ENCODE assay signal across 8 cellular contexts in the genomic region with DNA sequence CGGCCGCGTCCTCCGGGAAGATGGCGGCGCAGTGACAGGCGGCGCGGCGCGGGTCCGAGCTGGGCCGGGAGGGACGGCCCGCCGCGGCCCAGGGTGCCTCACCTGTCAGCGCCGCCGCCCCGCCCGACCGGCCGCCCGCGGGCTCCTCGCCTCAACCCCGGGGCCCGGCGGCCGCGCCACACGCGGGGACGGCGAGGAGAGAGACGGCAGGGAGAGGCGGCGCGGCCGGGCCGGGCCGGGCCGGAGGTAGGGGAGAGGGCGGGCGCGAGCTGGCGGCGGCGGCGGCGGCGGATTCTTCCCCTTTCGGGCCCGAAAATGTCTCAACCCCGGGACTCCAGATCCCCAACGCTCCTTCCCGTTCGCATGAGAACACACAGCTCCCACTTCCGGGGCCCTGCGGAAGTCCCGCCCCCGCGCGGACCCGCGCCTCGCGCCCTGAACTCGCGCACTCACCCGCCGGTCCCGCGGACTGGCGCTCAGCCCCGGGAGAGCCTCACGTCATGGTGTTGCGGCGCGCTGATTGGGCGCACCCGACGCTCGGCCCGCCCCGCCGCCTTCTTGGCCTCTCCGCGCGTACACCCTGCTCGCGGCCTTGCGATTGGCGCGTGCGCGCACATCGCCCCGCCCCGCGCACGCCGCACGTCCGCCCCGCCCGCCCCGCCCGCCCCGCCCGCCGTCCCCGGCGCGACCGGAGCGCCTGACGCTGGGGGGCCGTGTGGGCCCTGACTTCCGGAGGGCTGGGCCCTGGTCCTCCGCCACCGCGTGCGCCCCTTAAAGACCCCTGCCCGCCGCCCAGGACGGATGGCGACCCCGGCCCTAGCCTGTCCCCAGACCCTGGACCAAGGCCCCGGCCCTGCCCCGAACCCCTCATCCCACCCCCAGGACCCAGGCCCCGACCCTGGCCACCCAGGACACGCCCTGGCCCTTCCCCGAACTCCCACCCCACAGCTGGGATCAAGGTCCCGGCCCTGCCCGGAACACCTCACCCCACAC. TPM values are rescaled to one million over a fixed set of nuclear protein-coding genes. Genes with fewer than 3 reads are reported as not detected.
A peak's percentile ranks its signal among the peaks of the same experiment; 100 is the strongest.
DNase-seq lines count a peak whose midpoint lies in the region; ATAC-seq, FAIRE-seq and TF ChIP-seq lines count a peak whose summit lies in the region.

A gene (minus strand): TSS at position 380 of the 993 bp plus-strand sequence. CDS start 45,984 bp downstream, outside the sequence.

- H2AFZ ChIP-seq in HepG2 (ENCODE audit: low read length): no peak within 1 kb of the TSS

- peak within 1 kb of the TSS; percentile 94 to 97 (median 96) for H3K27ac Mint-ChIP-seq in CD4-positive, CD25-positive, alpha-beta regulatory T cell

- H3K4me1 ChIP-seq in CD4-positive, CD25-positive, alpha-beta regulatory T cell (ENCODE audit: control insufficient read depth, insufficient read depth, low read length, poor library complexity, severe bottlenecking): peaks cover 29% of the 10 kb centered on the region
- peaks cover 71% of the 10 kb centered on the region for H3K4me1 ChIP-seq in HepG2 (ENCODE audit: insufficient read depth, low read length)

- no peak for TF ChIP-seq EP300 in HepG2 (IDR thresholded peaks at IDR 0.05; ENCODE audit: low read depth in 2 of 2, low read length in 2 of 2)
- TF ChIP-seq EP300 in HepG2 (CRISPR knock-in tag; IDR thresholded peaks at IDR 0.05; ENCODE audit: borderline replicate concordance): no peak

- peak within 1 kb of the TSS; percentile 88 for H3K9ac ChIP-seq in HepG2 (ENCODE audit: insufficient read depth, low read depth, low read length)

- peak; percentile 58 to 61 for TF ChIP-seq POLR2A in HepG2 (IDR thresholded peaks at IDR 0.05; ENCODE audit: insufficient read depth in 1 of 2, low read depth in 2 of 2, low read length in 2 of 2)

- peaks cover 40% of the 10 kb centered on the region for H4K20me1 ChIP-seq in HepG2 (ENCODE audit: insufficient read depth, low read length)

- H3K4me3 ChIP-seq in CD4-positive, CD25-positive, alpha-beta regulatory T cell (ENCODE audit: low read depth, low read length): peak within 1 kb of the TSS; percentile 92
- H3K4me3 ChIP-seq in HepG2 (replicated peaks in 1 of 3; ENCODE audit: insufficient read depth in 1 of 3, low read depth in 2 of 3, low read length in 3 of 3): peak within 1 kb of the TSS; percentile 83 to 88 (median 88)

- H3K4me2 ChIP-seq in HepG2 (ENCODE audit: low read depth, low read length): peak within 1 kb of the TSS; percentile 82

- H3K4me3 Mint-ChIP-seq in CD4-positive, CD25-positive, alpha-beta regulatory T cell: peak within 1 kb of the TSS; percentile 93 to 99 (median 95)

- H3K4me1 Mint-ChIP-seq in CD4-positive, CD25-positive, alpha-beta regulatory T cell: peaks cover 20 to 43% (median 30%) of the 10 kb centered on the region in 4 donors

- WGBS in HepG2 (ENCODE audit: low lambda C conversion rate): 3% methylated on average over 8 of the region's 137 CpGs

- H3K9me3 Mint-ChIP-seq in CD4-positive, CD25-positive, alpha-beta regulatory T cell: no peaks in the 10 kb centered on the region

- POLR2A ChIA-PET in HepG2 (lab: Yijun Ruan, JAX): interaction anchor here (0.7 to 2.2 kb wide), 5 partner anchors 31 to 117 kb away, joined by 3 to 15 read pairs (median 7); a partner anchor contains a TSS

- peaks cover 5% of the 10 kb centered on the region for H3K36me3 Mint-ChIP-seq in CD4-positive, CD25-positive, alpha-beta regulatory T cell

- no peak for TF ChIP-seq RAD21 in HepG2 (CRISPR knock-in tag; IDR thresholded peaks at IDR 0.05)

- ATAC-seq in CD4-positive, CD25-positive, alpha-beta regulatory T cell (ENCODE audit: low read depth in 2 of 2): peak; percentile 99
- ATAC-seq in GM19452 (IDR thresholded peaks at IDR 0.05; ENCODE audit: unreplicated experiment): peak; percentile 90
- peak; percentile 59 for ATAC-seq in HG03575 (IDR thresholded peaks at IDR 0.05; ENCODE audit: extremely low read depth, insufficient number of reproducible peaks, low FRiP score, unreplicated experiment)
- ATAC-seq in HepG2: peak; percentile 89

- peak; percentile 96 to 99 (median 98) for DNase-seq in CD4-positive, CD25-positive, alpha-beta regulatory T cell
- peak; percentile 95 for DNase-seq in NCI-H82 (lab: John Stamatoyannopoulos, UW)
- peak; percentile 95 to 96 for DNase-seq in activated CD4-positive, alpha-beta T cell treated with anti-CD3 and anti-CD28 coated beads, Interleukin-2, amount 50 U/mL, for 48 hours
- peak; percentile 99 for DNase-seq in dermis blood vessel endothelial cell
- peak; percentile 93 for DNase-seq in HepG2 (ENCODE audit: low spot score)
- peak; percentile 94 to 96 for DNase-seq in stimulated activated CD4-positive, alpha-beta T cell treated with anti-CD3 and anti-CD28 coated beads, Interleukin-2, amount 100 ng/mL, for 48 hours

- peak within 1 kb of the TSS; percentile 88 for H3K27ac ChIP-seq in CD4-positive, CD25-positive, alpha-beta regulatory T cell (ENCODE audit: insufficient read depth, low read length, poor library complexity, severe bottlenecking)
- peak within 1 kb of the TSS; percentile 76 for H3K27ac ChIP-seq in HepG2 (ENCODE audit: extremely low read length, insufficient read depth, low read length)

- peaks cover under 1% of the 10 kb centered on the region for H3K36me3 ChIP-seq in CD4-positive, CD25-positive, alpha-beta regulatory T cell (ENCODE audit: control insufficient read depth, insufficient read depth, low read length)
- H3K36me3 ChIP-seq in HepG2 (replicated peaks in 1 of 2; ENCODE audit: control insufficient read depth in 1 of 2, insufficient read depth in 2 of 2, low read length in 2 of 2): peaks cover 2 to 6% of the 10 kb centered on the region in 2 experiments; a peak in 2 of 5 replicates

- H3K9me3 ChIP-seq in CD4-positive, CD25-positive, alpha-beta regulatory T cell (ENCODE audit: control insufficient read depth in 2 of 2, low read length in 2 of 2): no peaks in the 10 kb centered on the region
- H3K9me3 ChIP-seq in HepG2 (ENCODE audit: low read length): no peaks in the 10 kb centered on the region

- in situ Hi-C loops in HepG2 (cut with HindIII; ENCODE audit: extremely low pct_ligation_motif_present, low pct_unique_long_range_greater_than_20kb): loop anchor here (10.0 kb wide), 1 partner anchor 53 kb away; a partner anchor contains a TSS

- peaks cover 4% of the 10 kb centered on the region for H3K27me3 Mint-ChIP-seq in CD4-positive, CD25-positive, alpha-beta regulatory T cell

- peak; percentile 36 for FAIRE-seq in HepG2 (lab: Jason Lieb, UNC)

- H3K79me2 ChIP-seq in HepG2 (ENCODE audit: insufficient read depth, low read length): peaks cover 42% of the 10 kb centered on the region

- TF ChIP-seq CTCF in HepG2 (CRISPR knock-in tag; IDR thresholded peaks at IDR 0.05): no peak

- CTCF ChIA-PET in HepG2 (lab: Yijun Ruan, JAX; ENCODE audit: low intra/inter-chr PET ratio, low total read pairs): no interaction called here

- no peaks in the 10 kb centered on the region for H3K27me3 ChIP-seq in CD4-positive, CD25-positive, alpha-beta regulatory T cell (ENCODE audit: control insufficient read depth, insufficient read depth, low read length)
- peaks cover 0 to 3% of the 10 kb centered on the region in 2 experiments; a peak in 1 of 5 replicates for H3K27me3 ChIP-seq in HepG2 (ENCODE audit: control insufficient read depth in 1 of 2, insufficient read depth in 2 of 2, low read length in 2 of 2)

- intact Hi-C loops in HepG2 (cut with micrococcal nuclease; ENCODE audit: unreplicated experiment): loop anchor here (2.0 kb wide), 3 partner anchors 39 to 117 kb away; a partner anchor contains a TSS

- no TSS peak for BruUV-seq in HepG2 (replicated peaks; lab: Mats Ljungman, UMichigan)

TF ChIP-seq in HepG2, 621 proteins besides CTCF, POLR2A, EP300 and RAD21 (continues in another document):
- no peak for TF ChIP-seq REL (CRISPR knock-in tag; conservative IDR thresholded peaks at IDR 0.05)

RNA-seq across cellular contexts. Expression of the gene that starts here (rescaled TPM):
- 82.0 TPM for total RNA-seq in CD4-positive, CD25-positive, alpha-beta regulatory T cell
- 10 to 100 TPM; 20.5 to 32.1 (median 27.3) TPM for polyA plus RNA-seq in CD4-positive, CD25-positive, alpha-beta regulatory T cell
- total RNA-seq in dermis blood vessel endothelial cell (23.5 and 33.4 TPM in 2 replicates), HepG2 (2016; rRNA removed; fragmentation: Illumina TruSeq; extraction: Trizol) (19.5 and 23.6 TPM in 2 replicates)
- 14.7 and 23.0 TPM in 2 replicates for total RNA-seq in HepG2 (2016; cell fraction: cytosol; rRNA removed; fragmentation: Illumina TruSeq; extraction: Trizol; ENCODE audit: low read depth)
- 19.2 and 20.0 TPM in 2 replicates for total RNA-seq in HepG2 (2016; cell fraction: insoluble cytoplasmic fraction; rRNA removed; fragmentation: Illumina TruSeq; extraction: Trizol)
- 15.0 and 15.8 TPM in 2 replicates for total RNA-seq in HepG2 (2016; cell fraction: membrane; rRNA removed; fragmentation: Illumina TruSeq; extraction: Trizol)
- total RNA-seq in HepG2 (2016; cell fraction: nucleus; rRNA removed; fragmentation: Illumina TruSeq; extraction: Trizol): 26.7 and 30.9 TPM in 2 replicates
- 29.4 and 30.2 TPM in 2 replicates for polyA plus RNA-seq in HepG2 (2011; rRNA removed)
- 17.2 and 19.1 TPM in 2 replicates for polyA plus RNA-seq in HepG2 (2011; cell fraction: cytosol; rRNA removed)
- polyA plus RNA-seq in HepG2 (2011; cell fraction: nucleus; rRNA removed): 47.0 and 50.9 TPM in 2 replicates
- 21.6 and 23.2 TPM in 2 replicates for polyA plus RNA-seq in HepG2 (2012)
- polyA plus RNA-seq in HepG2 (2016; cell fraction: cytosol; fragmentation: Illumina TruSeq; extraction: Trizol; ENCODE audit: low read depth): 0.96 and 1.0 TPM in 2 replicates
- polyA plus RNA-seq in HepG2 (2016; cell fraction: insoluble cytoplasmic fraction; fragmentation: Illumina TruSeq; extraction: Trizol; ENCODE audit: low read depth): 20.6 and 24.1 TPM in 2 replicates
- polyA plus RNA-seq in HepG2 (2016; cell fraction: membrane; fragmentation: Illumina TruSeq; extraction: Trizol; ENCODE audit: low read depth): 4.4 and 4.9 TPM in 2 replicates
- 31.6 and 31.8 TPM in 2 replicates for polyA plus RNA-seq in HepG2 (2016; cell fraction: nucleus; fragmentation: Illumina TruSeq; extraction: Trizol; ENCODE audit: insufficient read depth, low read depth)
- 61.5 and 94.1 TPM in 2 replicates for polyA minus RNA-seq in HepG2 (2011; rRNA and poly(A)+ RNA removed; ENCODE audit: low replicate concordance)
- 27.4 and 36.0 TPM in 2 replicates for polyA minus RNA-seq in HepG2 (2011; cell fraction: cytosol; rRNA and poly(A)+ RNA removed)
- polyA minus RNA-seq in HepG2 (2011; cell fraction: nucleus; rRNA and poly(A)+ RNA removed): 92.4 and 94.1 TPM in 2 replicates

Comparison
In these comparisons a context has a peak if more than half of its experiments do, and no peak if none do; other contexts are left out.
1. Peak in every context shown above with its lines: DNase-seq, ATAC-seq, H3K4me3 ChIP-seq and H3K27ac ChIP-seq.